Comparison of ENCODE assay signal across 15 cellular contexts in the genomic region with DNA sequence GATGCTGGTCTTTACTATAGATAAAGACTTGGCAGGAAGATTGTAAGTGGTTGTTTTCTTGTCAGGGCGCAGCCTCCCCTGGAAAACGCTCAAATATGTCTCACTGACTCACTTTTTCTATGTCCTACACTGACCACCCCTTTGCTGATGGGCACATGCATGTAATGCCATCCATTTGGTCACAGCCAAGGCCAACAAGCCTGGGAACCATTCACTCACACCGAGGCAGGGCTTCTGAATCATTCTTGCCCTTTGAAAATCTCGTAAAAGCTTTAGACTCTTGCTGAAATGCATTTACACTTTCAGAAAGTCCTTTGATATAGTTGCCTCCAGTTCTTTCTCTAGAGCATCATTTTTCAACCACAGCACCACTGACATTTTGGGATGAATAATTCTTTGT.
"Had no signal": no experiment of that assay in that cellular context is flagged by ENCODE, and none has a peak within 500 bp of the region (broad histone marks: within the 10 kb centered on the region; RNA-seq: fewer than 3 reads in every experiment).

No MANE protein-coding gene starts in this region.

- ATAC-seq: activated CD4-positive, alpha-beta T cell treated with anti-CD3 and anti-CD28 coated beads for 36 hours; gastroesophageal sphincter; heart right ventricle; stimulated activated naive CD8-positive, alpha-beta T cell treated with anti-CD3 and anti-CD28 coated beads, Interleukin-15, amount 100 ng/mL, for 72 hours; T-helper 17 cell had no signal

- H3K4me3 ChIP-seq: coronary artery, gastroesophageal sphincter, heart right ventricle, lung, ovary, sigmoid colon, thoracic aorta had no signal

- DNase-seq: activated CD4-positive, alpha-beta memory T cell treated with anti-CD3 and anti-CD28 coated beads, Interleukin-2, amount 10 ng/mL, durations not matched to agents 7 days and 5 days; activated CD4-positive, alpha-beta T cell treated with anti-CD3 and anti-CD28 coated beads for 36 hours; activated T-cell treated with anti-CD3 and anti-CD28 coated beads, Interleukin-2, amount 50 U/mL, for 24 hours; amygdala; heart right ventricle; midbrain; ovary; sigmoid colon; stimulated activated CD4-positive, alpha-beta T cell treated with anti-CD3 and anti-CD28 coated beads, Interleukin-1b, Interleukin-23, amount 100 ng/mL, for 48 hours; stimulated activated naive CD8-positive, alpha-beta T cell treated with anti-CD3 and anti-CD28 coated beads, Interleukin-15, amount 100 ng/mL, for 72 hours; T-helper 17 cell had no signal
